In genomic region chr15:94324117-94324826, GRCh38 we compare ENCODE assay signal across 8 cellular contexts.
A peak's percentile ranks its signal among the peaks of the same experiment; 100 is the strongest.
DNase-seq lines count a peak whose midpoint lies in the region; ATAC-seq and TF ChIP-seq lines count a peak whose summit lies in the region.

No MANE protein-coding gene starts in this region.

- ATAC-seq in GM18858 (IDR thresholded peaks at IDR 0.05; ENCODE audit: unreplicated experiment) = peak; percentile 86
- ATAC-seq in HG03060 (IDR thresholded peaks at IDR 0.05; ENCODE audit: low read depth, unreplicated experiment) = peak; percentile 72
- ATAC-seq in left lobe of liver = peak; percentile 98

- peak overlapping the region; percentile 49 for H3K27ac ChIP-seq in VCaP

- peak; percentile 96 for TF ChIP-seq CTCF in VCaP (conservative IDR thresholded peaks at IDR 0.05)

- DNase-seq in AG08396 (ENCODE audit: low spot score) (peak; percentile 61), NCI-H2171 (lab: John Stamatoyannopoulos, UW) (peak; percentile 12), cerebellar cortex (ENCODE audit: low spot score) (peak; percentile 49), left lobe of liver (ENCODE audit: low spot score) (peak; percentile 57)
- DNase-seq in stimulated activated CD4-positive, alpha-beta T cell treated with anti-CD3 and anti-CD28 coated beads, TNF-alpha, amount 100 ng/mL, for 24 hours (ENCODE audit: low read depth in 3 of 3) = peak; percentile 24 to 35 (median 34)

Comparison
In these comparisons a context has a peak if more than half of its experiments do, and no peak if none do; other contexts are left out.
1. Peak in every context shown above with its lines: DNase-seq, ATAC-seq and H3K27ac ChIP-seq.